ENCODE assay signal across 8 cellular contexts in the genomic region with DNA sequence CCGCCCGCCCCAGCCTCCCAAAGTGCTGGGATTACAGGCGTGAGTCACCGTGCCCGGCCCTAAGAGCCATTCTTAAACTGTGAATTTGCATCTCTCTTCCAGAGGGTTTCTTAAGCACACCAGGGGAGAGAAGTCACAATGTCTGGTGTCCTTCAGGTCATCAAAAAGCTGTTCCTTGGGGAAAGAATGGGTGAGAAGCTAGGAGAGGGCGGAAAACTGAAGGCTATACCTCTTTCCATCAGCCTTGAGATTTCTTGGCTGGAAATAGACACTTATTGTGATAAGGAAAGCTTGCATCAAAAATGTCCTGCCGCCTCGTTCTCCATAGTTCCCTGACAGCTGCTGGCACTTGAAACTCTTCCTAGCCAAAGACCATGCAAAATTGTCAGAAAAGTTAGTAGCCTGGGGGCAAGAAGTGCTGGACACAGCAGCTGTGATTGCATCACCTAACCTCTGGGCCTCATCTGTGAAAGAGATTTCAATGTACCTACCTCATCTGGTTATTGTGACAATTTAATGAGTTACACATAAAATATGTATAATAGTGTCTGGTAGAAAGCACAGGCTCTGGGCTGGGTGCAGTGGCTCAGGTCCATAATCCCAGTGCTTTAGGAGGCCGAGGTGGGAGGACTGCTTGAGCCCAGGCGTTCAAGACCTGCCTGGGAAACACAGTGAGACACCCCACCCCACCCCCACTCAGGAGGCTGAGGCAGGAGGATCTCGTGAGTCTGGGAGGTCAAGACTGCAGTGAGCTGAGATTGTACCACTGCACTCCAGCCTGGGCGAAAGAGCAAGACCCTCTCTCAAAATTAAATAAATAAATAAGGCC. TPM values are rescaled to one million over a fixed set of nuclear protein-coding genes. Genes with fewer than 3 reads are reported as not detected.
DNase-seq lines count a peak whose midpoint lies in the region; ATAC-seq and TF ChIP-seq lines count a peak whose summit lies in the region.

No MANE protein-coding gene starts in this region.

- ATAC-seq in foreskin keratinocyte (peak; percentile 4), GM18520 (IDR thresholded peaks at IDR 0.05; ENCODE audit: unreplicated experiment) (no peak)

- H3K27me3 ChIP-seq in H7 (ENCODE audit: control insufficient read depth, insufficient read depth, low read length) (no peaks in the 10 kb centered on the region), foreskin keratinocyte (no peaks in the 10 kb centered on the region)

- H3K4me3 ChIP-seq in H7 (ENCODE audit: insufficient read depth, low read depth, low read length): peak overlapping the region; percentile 6; the same call in 1 of the 2 replicates

- H3K27ac ChIP-seq in 22Rv1 (peak overlapping the region; percentile 59), foreskin keratinocyte (peak overlapping the region; percentile 80)

- DNase-seq in H7: peak; percentile 57
- DNase-seq in SK-MEL-5 (ENCODE audit: low read depth, low spot score): peak; percentile 67
- peak; percentile 73 to 89 for DNase-seq in foreskin keratinocyte
- DNase-seq in GDM1 (lab: John Stamatoyannopoulos, UW): no peak
- no peak for DNase-seq in epidermal melanocyte (ENCODE audit: insufficient read length, low spot score)
- no peak for DNase-seq in GM19238 (ENCODE audit: insufficient read length, low spot score)

- no peak for TF ChIP-seq CTCF in 22Rv1 (IDR thresholded peaks at IDR 0.05)
- no peak for TF ChIP-seq CTCF in foreskin keratinocyte (conservative IDR thresholded peaks at IDR 0.05)

- no peaks in the 10 kb centered on the region for H3K36me3 ChIP-seq in H7 (replicated peaks; ENCODE audit: control insufficient read depth, insufficient read depth, low read length)

- in situ Hi-C loops in SK-MEL-5 (cut with HindIII; ENCODE audit: low pct_unique_long_range_greater_than_20kb, low sequenced_read_pairs): no loop called here

- H3K4me1 ChIP-seq in foreskin keratinocyte: peaks cover 38% of the 10 kb centered on the region

RNA-seq across cellular contexts. Expression of gene UBC, which starts 9.7 kb away (rescaled TPM):
- total RNA-seq in H7 (2014; rRNA removed; shearing (Covaris generic)): 1,051 and 1,131 TPM in 2 replicates
- 1,930 and 2,016 TPM in 2 replicates for total RNA-seq in SK-MEL-5 (2014; rRNA removed; shearing (Covaris generic))
- polyA plus RNA-seq in SK-MEL-5 (2015; cell fraction: cytosol; rRNA removed): 1,237 and 1,346 TPM in 2 replicates
- 572 and 599 TPM in 2 replicates for polyA plus RNA-seq in SK-MEL-5 (2015; cell fraction: nucleus; rRNA removed)
- 1,251 and 1,486 TPM in 2 replicates for total RNA-seq in foreskin keratinocyte
- 1,048 and 1,182 TPM in 2 replicates for polyA plus RNA-seq in foreskin keratinocyte

Comparison
In these comparisons a context has a peak if more than half of its experiments do, and no peak if none do; other contexts are left out.
1. DNase-seq: peak in H7 (single experiment), SK-MEL-5 (single experiment) and foreskin keratinocyte (2 of 2); none in GDM1 (single experiment), epidermal melanocyte (single experiment) and GM19238 (single experiment).